Comparison of ENCODE assay signal across 15 cellular contexts in the genomic region with DNA sequence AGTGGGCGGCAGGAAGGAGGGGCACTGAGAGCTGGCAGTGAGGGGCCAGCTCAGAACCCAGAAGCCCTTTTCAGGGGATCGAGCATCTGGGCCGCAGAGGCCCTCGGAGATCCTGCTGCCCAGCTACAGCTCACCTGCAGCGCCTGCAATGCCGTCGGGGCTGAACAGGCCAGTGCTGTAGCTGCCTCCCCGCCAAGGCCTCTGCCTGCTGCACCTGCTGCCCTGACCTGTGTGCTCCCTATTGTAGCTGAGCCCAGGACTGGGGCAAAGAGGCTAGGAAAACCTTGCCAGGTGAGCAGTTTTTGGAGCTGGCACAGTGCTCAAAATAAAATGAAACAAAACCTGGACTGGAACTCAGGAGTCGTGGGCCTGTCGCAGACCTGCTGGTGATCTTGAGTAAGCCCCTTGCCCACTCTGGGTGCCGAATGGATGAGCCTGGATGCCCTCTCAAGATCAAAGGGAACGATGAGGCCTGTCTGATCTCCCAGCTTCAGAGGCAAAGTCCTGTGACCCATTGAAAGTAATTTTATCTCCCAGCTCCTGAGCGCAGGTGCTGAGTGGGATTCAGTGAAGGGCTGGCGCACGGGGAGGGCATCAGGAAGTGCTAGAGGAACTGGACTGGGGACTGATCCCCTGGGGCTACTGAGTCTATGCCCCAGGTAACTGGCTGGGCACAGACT.
DNase-seq lines count a peak whose midpoint lies in the region; ATAC-seq and TF ChIP-seq lines count a peak whose summit lies in the region.
"Had no signal": no experiment of that assay in that cellular context is flagged by ENCODE, and none has a peak within 500 bp of the region (broad histone marks: within the 10 kb centered on the region; RNA-seq: fewer than 3 reads in every experiment).

No MANE protein-coding gene starts in this region.

- H3K27me3 ChIP-seq in esophagus muscularis mucosa: peaks cover 0 to 77% (median 6%) of the 10 kb centered on the region in 4 donors
- H3K27me3 ChIP-seq in trophoblast cell (ENCODE audit: insufficient read depth, low read length): peaks cover 16% of the 10 kb centered on the region
- H3K27me3 ChIP-seq: testis had no signal

- no peaks in the 10 kb centered on the region for H3K79me1 ChIP-seq in trophoblast cell (ENCODE audit: low read length)

- no peaks in the 10 kb centered on the region for H3K36me3 Mint-ChIP-seq in activated CD4-positive, alpha-beta T cell treated with anti-CD3 and anti-CD28 coated beads, Interleukin-2, amount 10 ng/mL, durations not matched to agents 24 days and 14 days (ENCODE audit: low read depth)
- H3K36me3 Mint-ChIP-seq in activated naive CD8-positive, alpha-beta T cell treated with anti-CD3 and anti-CD28 coated beads for 36 hours: no peaks in the 10 kb centered on the region
- H3K36me3 Mint-ChIP-seq: T-cell had no signal

- peaks cover 11 to 25% (median 12%) of the 10 kb centered on the region in 4 donors for H3K4me1 ChIP-seq in esophagus muscularis mucosa
- peaks cover 3 to 5% of the 10 kb centered on the region in 2 experiments for H3K4me1 ChIP-seq in trophoblast cell (ENCODE audit: control insufficient read depth in 1 of 2, insufficient read depth in 2 of 2, low read length in 2 of 2)
- H3K4me1 ChIP-seq: colonic mucosa had no signal

- no peak overlapping the region for H4K8ac ChIP-seq in trophoblast cell (ENCODE audit: low read depth, low read length)

- H3K4me2 ChIP-seq in trophoblast cell (ENCODE audit: low read length): peak overlapping the region; percentile 46

- no peak overlapping the region for H3K27ac ChIP-seq in esophagus muscularis mucosa (replicated peaks in 1 of 4)
- no peak overlapping the region for H3K27ac ChIP-seq in trophoblast cell (ENCODE audit: low read depth, low read length)
- H3K27ac ChIP-seq: colonic mucosa, spleen, testis had no signal

- peak; percentile 43 for DNase-seq in activated CD4-positive, alpha-beta T cell treated with anti-CD3 and anti-CD28 coated beads, Interleukin-2, amount 10 ng/mL, durations not matched to agents 24 days and 14 days
- DNase-seq in activated CD4-positive, alpha-beta T cell treated with anti-CD3 and anti-CD28 coated beads for 1 hour: no peak
- DNase-seq in NCI-H2171 treated with DMSO at 0.1 percent for 48 hours (lab: John Stamatoyannopoulos, UW) (peak; percentile 64), esophagus muscularis mucosa (ENCODE audit: extremely low spot score) (peak; percentile 78), trophoblast cell (no peak), HuH-7.5 (ENCODE audit: low spot score) (no peak)
- DNase-seq in activated naive CD8-positive, alpha-beta T cell treated with anti-CD3 and anti-CD28 coated beads for 36 hours: no peak
- DNase-seq: activated CD4-positive, CD25-positive, alpha-beta regulatory T cell treated with anti-CD3 and anti-CD28 coated beads, Interleukin-2, amount 50 U/mL, for 72 hours; amygdala; colonic mucosa; NCI-H226; spleen; T-cell; testis had no signal

- no peak overlapping the region for H3K23ac ChIP-seq in trophoblast cell (ENCODE audit: low read length)

- no peak for ATAC-seq in HG02571 (IDR thresholded peaks at IDR 0.05; ENCODE audit: unreplicated experiment)
- ATAC-seq: T-cell had no signal

- no peak overlapping the region for H3K14ac ChIP-seq in trophoblast cell (ENCODE audit: low read length)

- H3K9me3 ChIP-seq in esophagus muscularis mucosa: no peaks in the 10 kb centered on the region
- H3K9me3 ChIP-seq in trophoblast cell (ENCODE audit: insufficient read depth, low read depth, low read length): peaks cover 11% of the 10 kb centered on the region
- H3K9me3 ChIP-seq: colonic mucosa, spleen, testis had no signal

- WGBS in esophagus muscularis mucosa: 88% methylated on average over 10 of the region's 15 CpGs
- no CpG with 5 or more reads among the region's 15 CpGs for WGBS in trophoblast cell (ENCODE audit: extremely low coverage, insufficient coverage, insufficient read length)

- no peaks in the 10 kb centered on the region for H3K79me2 ChIP-seq in trophoblast cell (ENCODE audit: control insufficient read depth, insufficient read depth, low read length, poor library complexity)

- no peak for TF ChIP-seq EP300 in esophagus muscularis mucosa (IDR thresholded peaks at IDR 0.05)

- H2BK120ac ChIP-seq in trophoblast cell (ENCODE audit: insufficient read depth, low read length, poor library complexity): no peak overlapping the region

- H3K4me3 Mint-ChIP-seq in activated CD4-positive, alpha-beta T cell treated with anti-CD3 and anti-CD28 coated beads, Interleukin-2, amount 10 ng/mL, durations not matched to agents 24 days and 14 days: no peak overlapping the region
- H3K4me3 Mint-ChIP-seq in activated naive CD8-positive, alpha-beta T cell treated with anti-CD3 and anti-CD28 coated beads for 36 hours: no peak overlapping the region
- H3K4me3 Mint-ChIP-seq: T-cell had no signal

- H4K12ac ChIP-seq in trophoblast cell (ENCODE audit: low read depth, low read length): no peak overlapping the region

- H2BK5ac ChIP-seq in trophoblast cell (ENCODE audit: low read depth, low read length, poor library complexity): no peak overlapping the region

- H3K9me3 Mint-ChIP-seq in activated CD4-positive, alpha-beta T cell treated with anti-CD3 and anti-CD28 coated beads, Interleukin-2, amount 10 ng/mL, durations not matched to agents 24 days and 14 days: no peaks in the 10 kb centered on the region
- no peaks in the 10 kb centered on the region for H3K9me3 Mint-ChIP-seq in activated naive CD8-positive, alpha-beta T cell treated with anti-CD3 and anti-CD28 coated beads for 36 hours
- H3K9me3 Mint-ChIP-seq: T-cell had no signal

- TF ChIP-seq CTCF in esophagus muscularis mucosa (IDR thresholded peaks at IDR 0.05): no peak

- H3K36me3 ChIP-seq in esophagus muscularis mucosa (no peaks in the 10 kb centered on the region), trophoblast cell (ENCODE audit: control insufficient read depth in 1 of 2, insufficient read depth in 2 of 2, low read length in 2 of 2) (no peaks in the 10 kb centered on the region)
- H3K36me3 ChIP-seq: colonic mucosa, spleen had no signal

- H3K18ac ChIP-seq in trophoblast cell (ENCODE audit: low read length): no peak overlapping the region

- no peak overlapping the region for H3K9ac ChIP-seq in trophoblast cell (ENCODE audit: low read length)

- intact Hi-C loops in activated CD4-positive, alpha-beta T cell treated with anti-CD3 and anti-CD28 coated beads, Interleukin-2, amount 10 ng/mL, durations not matched to agents 24 days and 14 days (cut with micrococcal nuclease): no loop called here
- intact Hi-C loops in esophagus muscularis mucosa (cut with DNase I): no loop called here

- H3K27me3 Mint-ChIP-seq in activated CD4-positive, alpha-beta T cell treated with anti-CD3 and anti-CD28 coated beads, Interleukin-2, amount 10 ng/mL, durations not matched to agents 24 days and 14 days: peaks cover 11% of the 10 kb centered on the region
- peaks cover 26% of the 10 kb centered on the region for H3K27me3 Mint-ChIP-seq in activated naive CD8-positive, alpha-beta T cell treated with anti-CD3 and anti-CD28 coated beads for 36 hours

- H2AFZ ChIP-seq in trophoblast cell (ENCODE audit: insufficient read depth, low read length, poor library complexity): no peak overlapping the region

- no peak overlapping the region for H3K27ac Mint-ChIP-seq in activated CD4-positive, alpha-beta T cell treated with anti-CD3 and anti-CD28 coated beads, Interleukin-2, amount 10 ng/mL, durations not matched to agents 24 days and 14 days
- H3K27ac Mint-ChIP-seq in activated naive CD8-positive, alpha-beta T cell treated with anti-CD3 and anti-CD28 coated beads for 36 hours: no peak overlapping the region
- H3K27ac Mint-ChIP-seq: T-cell had no signal

- no peaks in the 10 kb centered on the region for H3K4me1 Mint-ChIP-seq in activated CD4-positive, alpha-beta T cell treated with anti-CD3 and anti-CD28 coated beads, Interleukin-2, amount 10 ng/mL, durations not matched to agents 24 days and 14 days
- no peaks in the 10 kb centered on the region for H3K4me1 Mint-ChIP-seq in activated naive CD8-positive, alpha-beta T cell treated with anti-CD3 and anti-CD28 coated beads for 36 hours

- TF ChIP-seq POLR2A in esophagus muscularis mucosa (IDR thresholded peaks at IDR 0.05; ENCODE audit: low read depth): no peak

- no peak overlapping the region for H2AK5ac ChIP-seq in trophoblast cell (ENCODE audit: low read length)

- no peak overlapping the region for H2BK12ac ChIP-seq in trophoblast cell (ENCODE audit: low read length)

- H4K91ac ChIP-seq in trophoblast cell (ENCODE audit: low read depth, low read length): no peak overlapping the region

- H3K4me3 ChIP-seq in esophagus muscularis mucosa: peak overlapping the region in 2 of 4 donors; percentile 34 to 37
- no peak overlapping the region for H3K4me3 ChIP-seq in trophoblast cell (ENCODE audit: low read depth, low read length)
- H3K4me3 ChIP-seq: colonic mucosa had no signal

- no peak overlapping the region for H3K4ac ChIP-seq in trophoblast cell (ENCODE audit: low read depth, low read length)

Comparison
In these comparisons a context has a peak if more than half of its experiments do, and no peak if none do; other contexts are left out.
1. DNase-seq: peak in activated CD4-positive, alpha-beta T cell treated with anti-CD3 and anti-CD28 coated beads, Interleukin-2, amount 10 ng/mL, durations not matched to agents 24 days and 14 days (single experiment), NCI-H2171 treated with DMSO at 0.1 percent for 48 hours (single experiment) and esophagus muscularis mucosa (single experiment); none in activated CD4-positive, alpha-beta T cell treated with anti-CD3 and anti-CD28 coated beads for 1 hour (single experiment), trophoblast cell (0 of 2), HuH-7.5 (single experiment) and activated naive CD8-positive, alpha-beta T cell treated with anti-CD3 and anti-CD28 coated beads for 36 hours (single experiment).